ENCODE assay signal across 1 cellular context in genomic region chr10:75495434-75496190, GRCh38.
A peak's percentile ranks its signal among the peaks of the same experiment; 100 is the strongest.
TF ChIP-seq lines count a peak whose summit lies in the region.

No MANE protein-coding gene starts in this region.

TF ChIP-seq in HepG2, 621 proteins besides CTCF, POLR2A, EP300 and RAD21 (continued from another document and continues in another):
- TF ChIP-seq, protein P1, sequence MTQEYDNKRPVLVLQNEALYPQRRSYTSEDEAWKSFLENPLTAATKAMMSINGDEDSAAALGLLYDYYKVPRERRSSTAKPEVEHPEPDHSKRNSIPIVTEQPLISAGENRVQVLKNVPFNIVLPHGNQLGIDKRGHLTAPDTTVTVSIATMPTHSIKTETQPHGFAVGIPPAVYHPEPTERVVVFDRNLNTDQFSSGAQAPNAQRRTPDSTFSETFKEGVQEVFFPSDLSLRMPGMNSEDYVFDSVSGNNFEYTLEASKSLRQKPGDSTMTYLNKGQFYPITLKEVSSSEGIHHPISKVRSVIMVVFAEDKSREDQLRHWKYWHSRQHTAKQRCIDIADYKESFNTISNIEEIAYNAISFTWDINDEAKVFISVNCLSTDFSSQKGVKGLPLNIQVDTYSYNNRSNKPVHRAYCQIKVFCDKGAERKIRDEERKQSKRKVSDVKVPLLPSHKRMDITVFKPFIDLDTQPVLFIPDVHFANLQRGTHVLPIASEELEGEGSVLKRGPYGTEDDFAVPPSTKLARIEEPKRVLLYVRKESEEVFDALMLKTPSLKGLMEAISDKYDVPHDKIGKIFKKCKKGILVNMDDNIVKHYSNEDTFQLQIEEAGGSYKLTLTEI (CRISPR knock-in tag; conservative IDR thresholded peaks at IDR 0.05), result no peak
- TF ChIP-seq ATF7-NPFF (CRISPR knock-in tag; IDR thresholded peaks at IDR 0.05; ENCODE audit: low read depth), result no peak
- TF ChIP-seq ATF7 (IDR thresholded peaks at IDR 0.05), result no peak
- no peak for TF ChIP-seq ATF7 (CRISPR knock-in tag; IDR thresholded peaks at IDR 0.05)
- TF ChIP-seq HOMEZ (CRISPR knock-in tag; IDR thresholded peaks at IDR 0.05; ENCODE audit: low read depth), result no peak
- TF ChIP-seq HIVEP1 (CRISPR knock-in tag; IDR thresholded peaks at IDR 0.05), result no peak
- no peak for TF ChIP-seq ZSCAN30 (CRISPR knock-in tag; IDR thresholded peaks at IDR 0.05)
- TF ChIP-seq, protein P2, sequence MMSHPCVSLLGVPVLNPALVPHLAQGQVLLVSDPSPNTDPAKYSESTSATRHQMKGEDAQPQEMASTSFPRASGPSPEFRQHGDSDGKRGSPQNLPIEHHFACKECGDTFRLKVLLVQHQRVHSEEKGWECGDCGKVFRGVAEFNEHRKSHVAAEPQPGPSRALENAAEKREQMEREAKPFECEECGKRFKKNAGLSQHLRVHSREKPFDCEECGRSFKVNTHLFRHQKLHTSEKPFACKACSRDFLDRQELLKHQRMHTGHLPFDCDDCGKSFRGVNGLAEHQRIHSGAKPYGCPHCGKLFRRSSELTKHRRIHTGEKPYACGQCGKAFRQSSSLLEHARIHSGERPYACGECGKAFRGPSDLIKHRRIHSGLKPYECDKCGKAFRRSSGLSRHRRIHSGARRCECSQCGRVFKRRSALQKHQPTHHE (CRISPR knock-in tag; IDR thresholded peaks at IDR 0.05; ENCODE audit: borderline replicate concordance), result no peak
- peak; percentile 27; the same call in 1 of the 2 replicates for TF ChIP-seq ZNF710 (CRISPR knock-in tag; IDR thresholded peaks at IDR 0.05; ENCODE audit: borderline replicate concordance)
- no peak for TF ChIP-seq KLF11 (CRISPR knock-in tag; IDR thresholded peaks at IDR 0.05)
- TF ChIP-seq ZSCAN29 (CRISPR knock-in tag; conservative IDR thresholded peaks at IDR 0.05), result peak; percentile 85
- no peak for TF ChIP-seq TCF12 (IDR thresholded peaks at IDR 0.05)
- TF ChIP-seq TCF12 (CRISPR knock-in tag; IDR thresholded peaks at IDR 0.05), result no peak
- no peak for TF ChIP-seq CBX2 (IDR thresholded peaks at IDR 0.05; ENCODE audit: low read depth, low read length)
- no peak for TF ChIP-seq CBX2 (CRISPR knock-in tag; IDR thresholded peaks at IDR 0.05; ENCODE audit: low read depth)
- 0 out of 2 replicates have a peak, but pooled peaks have one; percentile 43 for TF ChIP-seq BORCS8-MEF2B (CRISPR knock-in tag; IDR thresholded peaks at IDR 0.05)
- TF ChIP-seq ZBTB14 (CRISPR knock-in tag; IDR thresholded peaks at IDR 0.05), result no peak
- TF ChIP-seq, protein P3, sequence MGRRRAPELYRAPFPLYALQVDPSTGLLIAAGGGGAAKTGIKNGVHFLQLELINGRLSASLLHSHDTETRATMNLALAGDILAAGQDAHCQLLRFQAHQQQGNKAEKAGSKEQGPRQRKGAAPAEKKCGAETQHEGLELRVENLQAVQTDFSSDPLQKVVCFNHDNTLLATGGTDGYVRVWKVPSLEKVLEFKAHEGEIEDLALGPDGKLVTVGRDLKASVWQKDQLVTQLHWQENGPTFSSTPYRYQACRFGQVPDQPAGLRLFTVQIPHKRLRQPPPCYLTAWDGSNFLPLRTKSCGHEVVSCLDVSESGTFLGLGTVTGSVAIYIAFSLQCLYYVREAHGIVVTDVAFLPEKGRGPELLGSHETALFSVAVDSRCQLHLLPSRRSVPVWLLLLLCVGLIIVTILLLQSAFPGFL (CRISPR knock-in tag; IDR thresholded peaks at IDR 0.05), result no peak
- no peak for TF ChIP-seq POLR2AphosphoS2 (IDR thresholded peaks at IDR 0.05; ENCODE audit: low read depth, low read length)
- TF ChIP-seq TRAFD1 (CRISPR knock-in tag; IDR thresholded peaks at IDR 0.05; ENCODE audit: borderline replicate concordance), result no peak
- TF ChIP-seq THAP7 (CRISPR knock-in tag; IDR thresholded peaks at IDR 0.05), result no peak
- TF ChIP-seq TEAD2 (CRISPR knock-in tag; IDR thresholded peaks at IDR 0.05), result no peak
- TF ChIP-seq ZNF792 (CRISPR knock-in tag; IDR thresholded peaks at IDR 0.05), result 0 out of 2 replicates have a peak, but pooled peaks have one; percentile 10
- no peak for TF ChIP-seq PHF8 (CRISPR knock-in tag; IDR thresholded peaks at IDR 0.05)
- TF ChIP-seq NONO (IDR thresholded peaks at IDR 0.05), result no peak
- TF ChIP-seq NONO (CRISPR knock-in tag; conservative IDR thresholded peaks at IDR 0.05), result 0 out of 2 replicates have a peak, but pooled peaks have one; percentile 31
- no peak for TF ChIP-seq TERF1 (CRISPR knock-in tag; IDR thresholded peaks at IDR 0.05)
- no peak for TF ChIP-seq ZSCAN9 (CRISPR knock-in tag; IDR thresholded peaks at IDR 0.05; ENCODE audit: borderline replicate concordance)
- no peak for TF ChIP-seq KIAA2018 (CRISPR knock-in tag; IDR thresholded peaks at IDR 0.05; ENCODE audit: borderline replicate concordance)
- no peak for TF ChIP-seq JARID2 (CRISPR knock-in tag; IDR thresholded peaks at IDR 0.05; ENCODE audit: insufficient replicate concordance)
- no peak for TF ChIP-seq HMGXB4 (CRISPR knock-in tag; IDR thresholded peaks at IDR 0.05; ENCODE audit: borderline replicate concordance in 1 of 2, low read depth in 1 of 2)
- no peak for TF ChIP-seq KLF15 (CRISPR knock-in tag; IDR thresholded peaks at IDR 0.05; ENCODE audit: borderline replicate concordance)
- peak; percentile 50; the same call in 1 of the 2 replicates for TF ChIP-seq RXRB (CRISPR knock-in tag; IDR thresholded peaks at IDR 0.05; ENCODE audit: borderline replicate concordance)
- TF ChIP-seq SIX1 (CRISPR knock-in tag; IDR thresholded peaks at IDR 0.05; ENCODE audit: borderline replicate concordance), result peak; percentile 56; the same call in 1 of the 2 replicates
